Comparison of ENCODE assay signal across 8 cellular contexts in the genomic region with DNA sequence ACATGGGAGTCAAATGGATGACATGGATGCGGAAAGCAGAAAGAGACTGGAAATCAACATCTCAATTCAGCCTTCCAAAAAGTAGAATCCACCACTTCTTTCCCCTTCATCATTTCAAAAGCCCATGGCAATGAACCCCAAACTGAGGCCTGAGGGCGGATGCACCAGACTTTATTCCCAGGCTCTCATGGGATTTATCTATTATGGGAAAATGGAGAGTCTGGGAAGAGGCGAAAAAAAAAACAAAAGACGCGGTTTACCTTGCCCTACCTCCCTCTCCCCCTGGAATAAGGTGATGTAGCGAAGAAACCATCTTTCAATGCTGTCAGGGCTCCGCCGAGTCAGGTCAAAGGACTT. TPM values are rescaled to one million over a fixed set of nuclear protein-coding genes. Genes with fewer than 3 reads are reported as not detected.
DNase-seq lines count a peak whose midpoint lies in the region; TF ChIP-seq lines count a peak whose summit lies in the region.

No MANE protein-coding gene starts in this region.

- no peaks in the 10 kb centered on the region for H3K4me1 ChIP-seq in SJCRH30

- H3K27me3 ChIP-seq in SJCRH30: no peaks in the 10 kb centered on the region

- no peak for TF ChIP-seq CTCF in GM12865 (IDR thresholded peaks at IDR 0.05; ENCODE audit: insufficient read depth, low read depth, low read length, missing control alignments)
- no peak for TF ChIP-seq CTCF in fibroblast of pulmonary artery (IDR thresholded peaks at IDR 0.05; ENCODE audit: low read length, missing control alignments)
- no peak for TF ChIP-seq CTCF in retinal pigment epithelial cell (conservative IDR thresholded peaks at IDR 0.05; ENCODE audit: low read depth, low read length)

- H3K36me3 ChIP-seq in SJCRH30: no peaks in the 10 kb centered on the region

- DNase-seq in GM12865 (ENCODE audit: low read depth): no peak
- no peak for DNase-seq in SJCRH30
- peak; percentile 1 for DNase-seq in fibroblast of pulmonary artery (ENCODE audit: low read depth)
- no peak for DNase-seq in retinal pigment epithelial cell (ENCODE audit: low read depth)
- DNase-seq in occipital lobe (lab: John Stamatoyannopoulos, UW): no peak
- DNase-seq in Kasumi-1 (lab: John Stamatoyannopoulos, UW): no peak
- no peak for DNase-seq in NCI-H187 treated with DMSO at 0.1 percent for 48 hours (lab: John Stamatoyannopoulos, UW)
- no peak for DNase-seq in NCI-H774 (lab: John Stamatoyannopoulos, UW)

- H3K9me3 ChIP-seq in SJCRH30 (replicated peaks): no peaks in the 10 kb centered on the region

- H3K4me3 ChIP-seq in GM12865 (ENCODE audit: low read depth, low read length): peak overlapping the region; percentile 81
- H3K4me3 ChIP-seq in SJCRH30: peak overlapping the region; percentile 72
- peak overlapping the region; percentile 87 for H3K4me3 ChIP-seq in fibroblast of pulmonary artery (replicated peaks; ENCODE audit: low read depth, low read length)
- H3K4me3 ChIP-seq in retinal pigment epithelial cell (ENCODE audit: low read length): peak overlapping the region; percentile 90

- H3K27ac ChIP-seq in SJCRH30: no peak overlapping the region; the same call in 1 of the 2 replicates

RNA-seq across cellular contexts. Expression of a gene that starts 0.6 kb away (rescaled TPM):
- total RNA-seq in SJCRH30 (2014; rRNA removed; shearing (Covaris generic)): 9.8 and 10.0 TPM in 2 replicates
- total RNA-seq in occipital lobe: 271 TPM

Comparison
In these comparisons a context has a peak if more than half of its experiments do, and no peak if none do; other contexts are left out.
1. RNA of a gene that starts 0.6 kb away (total RNA-seq): 271 TPM in occipital lobe (single experiment); 9.8 to 10.0 TPM in SJCRH30; every median in the first group is over 10 times any median in the second.
2. Peak in every context shown above with its lines, with median percentiles within 50 percentile points of each other: H3K4me3 ChIP-seq.